ENCODE assay signal across 18 cellular contexts in the genomic region with DNA sequence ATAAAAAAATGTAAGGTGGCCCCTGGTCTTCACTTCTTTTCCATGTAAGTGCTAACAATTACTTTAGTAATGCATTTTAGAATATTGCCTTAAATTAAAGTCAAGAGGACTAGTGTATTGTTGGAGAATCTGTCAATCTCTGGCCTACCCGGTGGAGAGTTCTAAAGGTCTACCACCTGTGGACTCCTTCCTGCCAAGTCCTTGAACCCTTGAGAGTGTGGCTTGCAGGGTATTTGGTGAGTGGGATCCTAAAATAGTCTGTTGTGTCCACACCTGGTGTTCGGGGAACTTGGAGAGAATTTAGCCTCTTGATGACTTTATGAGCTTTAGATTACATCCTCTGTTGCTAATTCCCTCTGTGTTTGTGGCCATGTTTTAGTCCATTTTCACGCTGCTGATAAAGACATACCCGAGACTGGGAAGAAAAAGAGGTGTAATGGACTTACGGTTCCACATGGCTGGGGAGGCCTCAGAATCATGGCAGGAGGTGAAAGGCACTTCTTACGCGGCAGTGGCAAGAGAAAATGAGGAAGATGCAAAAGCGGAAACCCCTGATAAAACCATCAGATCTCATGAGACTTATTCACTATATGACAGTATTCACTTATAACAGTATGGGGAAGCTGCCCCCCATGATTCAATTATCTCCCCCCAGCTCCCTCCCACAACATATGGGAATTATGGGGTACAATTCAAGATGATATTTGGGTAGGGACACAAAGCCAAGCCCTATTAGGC. TPM values are rescaled to one million over a fixed set of nuclear protein-coding genes. Genes with fewer than 3 reads are reported as not detected.
"Had no signal": no experiment of that assay in that cellular context is flagged by ENCODE, and none has a peak within 500 bp of the region (broad histone marks: within the 10 kb centered on the region; RNA-seq: fewer than 3 reads in every experiment).

No MANE protein-coding gene starts in this region.

- H3K9me3 ChIP-seq: prostate gland, right lobe of liver, suprapubic skin had no signal

- H3K36me3 ChIP-seq: cardiac muscle cell, prostate gland, right lobe of liver, spleen, suprapubic skin had no signal

- H3K4me3 ChIP-seq: cardiac muscle cell, lung, prostate gland, right lobe of liver, spleen, suprapubic skin had no signal

- H3K27ac ChIP-seq: cardiac muscle cell, prostate gland, right lobe of liver, spleen, suprapubic skin had no signal

- H3K4me1 ChIP-seq: prostate gland, right lobe of liver, suprapubic skin had no signal

- H3K27me3 Mint-ChIP-seq: type B pancreatic cell had no signal

- H3K27ac Mint-ChIP-seq: activated CD4-positive, alpha-beta T cell treated with anti-CD3 and anti-CD28 coated beads, Interleukin-2, amount 10 ng/mL, durations not matched to agents 7 days and 5 days; natural killer cell; T-helper 1 cell treated with Interleukin-12 subunit alpha and Interleukin-12 subunit beta and Interleukin-4 antibody, amounts not matched to agents 30 μg/mL and 1 μg/mL, for 36 hours; type B pancreatic cell had no signal

- DNase-seq: activated CD4-positive, alpha-beta T cell treated with anti-CD3 and anti-CD28 coated beads, Interleukin-2, amount 10 ng/mL, durations not matched to agents 7 days and 5 days; activated CD4-positive, CD25-positive, alpha-beta regulatory T cell; activated gamma-delta T cell treated with Interleukin-2 at 50 U/mL for 16 hours; activated T-cell treated with anti-CD3 and anti-CD28 coated beads, Interleukin-2, amount 50 U/mL, for 4 hours; head of caudate nucleus; left colon; natural killer cell; right lobe of liver; spleen; stimulated activated CD4-positive, alpha-beta T cell treated with anti-CD3 and anti-CD28 coated beads, Interleukin-2, amount 100 ng/mL, for 24 hours; stimulated activated naive CD8-positive, alpha-beta T cell treated with anti-CD3 and anti-CD28 coated beads, Interleukin-15, Interleukin-2, amounts not matched to agents 100 U/mL and 50 U/mL, for 24 hours had no signal

- H3K4me3 Mint-ChIP-seq: activated CD4-positive, alpha-beta T cell treated with anti-CD3 and anti-CD28 coated beads, Interleukin-2, amount 10 ng/mL, durations not matched to agents 7 days and 5 days; activated T-cell treated with anti-CD3 and anti-CD28 coated beads, Interleukin-2, amount 50 U/mL, for 4 hours; natural killer cell; T-helper 1 cell treated with Interleukin-12 subunit alpha and Interleukin-12 subunit beta and Interleukin-4 antibody, amounts not matched to agents 30 μg/mL and 1 μg/mL, for 36 hours; type B pancreatic cell had no signal

- H3K27me3 ChIP-seq: cardiac muscle cell, right lobe of liver, spleen, suprapubic skin had no signal

- ATAC-seq: activated T-cell treated with anti-CD3 and anti-CD28 coated beads, Interleukin-2, amount 50 U/mL, for 4 hours; esophagus mucosa; left colon; natural killer cell; right lobe of liver; stimulated activated naive CD8-positive, alpha-beta T cell treated with anti-CD3 and anti-CD28 coated beads, Interleukin-15, Interleukin-2, amounts not matched to agents 100 U/mL and 50 U/mL, for 24 hours had no signal

- H3K36me3 Mint-ChIP-seq: type B pancreatic cell had no signal

RNA-seq across cellular contexts. Expression of gene DDIT4L, which starts 23.8 kb away (rescaled TPM):
- total RNA-seq: activated CD4-positive, alpha-beta T cell treated with anti-CD3 and anti-CD28 coated beads, Interleukin-2, amount 10 ng/mL, durations not matched to agents 7 days and 5 days; natural killer cell had no signal
